ENCODE assay signal across 1 cellular context in genomic region chr5:75514323-75514722, GRCh38.
A peak's percentile ranks its signal among the peaks of the same experiment; 100 is the strongest.
TF ChIP-seq lines count a peak whose summit lies in the region.

No MANE protein-coding gene starts in this region.

TF ChIP-seq in HEK293, 187 proteins besides CTCF, POLR2A, EP300 and RAD21 (continued from another document):
- TF ChIP-seq ZNF514 (tag by site-specific recombination; IDR thresholded peaks at IDR 0.05) (no peak), ZNF280D (tag by site-specific recombination; IDR thresholded peaks at IDR 0.05) (no peak), SP7 (tag by site-specific recombination; IDR thresholded peaks at IDR 0.05) (peak; percentile 67; the same call in 1 of the 2 replicates), ZFP41 (tag by site-specific recombination; IDR thresholded peaks at IDR 0.05; ENCODE audit: borderline replicate concordance) (no peak), ZNF777 (tag by site-specific recombination; IDR thresholded peaks at IDR 0.05; ENCODE audit: borderline replicate concordance) (no peak)
- TF ChIP-seq, protein P1, sequence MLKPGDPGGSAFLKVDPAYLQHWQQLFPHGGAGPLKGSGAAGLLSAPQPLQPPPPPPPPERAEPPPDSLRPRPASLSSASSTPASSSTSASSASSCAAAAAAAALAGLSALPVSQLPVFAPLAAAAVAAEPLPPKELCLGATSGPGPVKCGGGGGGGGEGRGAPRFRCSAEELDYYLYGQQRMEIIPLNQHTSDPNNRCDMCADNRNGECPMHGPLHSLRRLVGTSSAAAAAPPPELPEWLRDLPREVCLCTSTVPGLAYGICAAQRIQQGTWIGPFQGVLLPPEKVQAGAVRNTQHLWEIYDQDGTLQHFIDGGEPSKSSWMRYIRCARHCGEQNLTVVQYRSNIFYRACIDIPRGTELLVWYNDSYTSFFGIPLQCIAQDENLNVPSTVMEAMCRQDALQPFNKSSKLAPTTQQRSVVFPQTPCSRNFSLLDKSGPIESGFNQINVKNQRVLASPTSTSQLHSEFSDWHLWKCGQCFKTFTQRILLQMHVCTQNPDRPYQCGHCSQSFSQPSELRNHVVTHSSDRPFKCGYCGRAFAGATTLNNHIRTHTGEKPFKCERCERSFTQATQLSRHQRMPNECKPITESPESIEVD (tag by site-specific recombination; IDR thresholded peaks at IDR 0.05): peak; percentile 22; the same call in 1 of the 2 replicates
TF ChIP-seq in HEK293: peak in this region for 2.
